In genomic region chr2:209958016-209958415, GRCh38 we compare ENCODE assay signal across 18 cellular contexts.
"Had no signal": no experiment of that assay in that cellular context is flagged by ENCODE, and none has a peak within 500 bp of the region (broad histone marks: within the 10 kb centered on the region; RNA-seq: fewer than 3 reads in every experiment).

No MANE protein-coding gene starts in this region.

- H3K9ac ChIP-seq: SK-N-SH had no signal

- H3K9me3 ChIP-seq: SK-N-SH had no signal

- H3K4me2 ChIP-seq: SK-N-SH had no signal

- DNase-seq: KBM-7, NCI-H1092 treated with DMSO at 0.1 percent for 48 hours, NCI-H1436, NCI-H187, NCI-H2029, NCI-H2081 treated with DMSO at 0.1 percent for 48 hours, NCI-H2171, NCI-H226, NCI-H446, NCI-H510A, NCI-H524 treated with DMSO at 0.1 percent for 48 hours, NCI-H69, NCI-H774, Right ventricle myocardium superior, RPMI8226, SIG-M5, SK-N-SH, SW 1271 had no signal
